1 cellular context compared by ENCODE assay signal in genomic region chr3:107621465-107621864, GRCh38.
TF ChIP-seq lines count a peak whose summit lies in the region.

No MANE protein-coding gene starts in this region.

TF ChIP-seq in GM12878, 131 proteins besides CTCF, POLR2A, EP300 and RAD21 (continued from another document):
- TF ChIP-seq ZNF687 (IDR thresholded peaks at IDR 0.05): no peak
- no peak for TF ChIP-seq NFIC (IDR thresholded peaks at IDR 0.05; ENCODE audit: low read depth, low read length)
- no peak for TF ChIP-seq ZNF274 (IDR thresholded peaks at IDR 0.05; ENCODE audit: insufficient read depth, insufficient read length)
- TF ChIP-seq IKZF2 (IDR thresholded peaks at IDR 0.05): no peak
- TF ChIP-seq PAX8 (IDR thresholded peaks at IDR 0.05): no peak
- TF ChIP-seq MEF2A (IDR thresholded peaks at IDR 0.05; ENCODE audit: insufficient read depth, low read depth, low read length): no peak
TF ChIP-seq in GM12878: peak in this region for 0.
